27 cellular contexts compared by ENCODE assay signal in genomic region chr22:36818010-36818642, GRCh38. TPM values are rescaled to one million over a fixed set of nuclear protein-coding genes. Genes with fewer than 3 reads are reported as not detected.
DNase-seq lines count a peak whose midpoint lies in the region; FAIRE-seq and TF ChIP-seq lines count a peak whose summit lies in the region.
"Had no signal": no experiment of that assay in that cellular context is flagged by ENCODE, and none has a peak within 500 bp of the region (broad histone marks: within the 10 kb centered on the region; RNA-seq: fewer than 3 reads in every experiment).

No MANE protein-coding gene starts in this region.

- H3K4me1 ChIP-seq in CD8-positive, alpha-beta memory T cell (ENCODE audit: insufficient read depth, low read length) = peaks cover 5% of the 10 kb centered on the region

- no peak overlapping the region for H3K4me3 Mint-ChIP-seq in CD8-positive, alpha-beta memory T cell
- H3K4me3 Mint-ChIP-seq: activated CD8-positive, alpha-beta T cell treated with anti-CD3 and anti-CD28 coated beads, Interleukin-2, amount 10 ng/mL, durations not matched to agents 7 days and 5 days; HFFc6 had no signal

- no peak overlapping the region for H3K4me3 ChIP-seq in epithelial cell of esophagus (ENCODE audit: low read length)
- H3K4me3 ChIP-seq in CD8-positive, alpha-beta memory T cell (ENCODE audit: low read length) = no peak overlapping the region
- H3K4me3 ChIP-seq: PC-9 had no signal

- no peak for TF ChIP-seq CTCF in epithelial cell of esophagus (IDR thresholded peaks at IDR 0.05; ENCODE audit: insufficient read depth, low read depth, low read length, missing control alignments)

- no peaks in the 10 kb centered on the region for H3K36me3 Mint-ChIP-seq in CD8-positive, alpha-beta memory T cell
- H3K36me3 Mint-ChIP-seq: naive B cell, T-cell had no signal

- peaks cover 34% of the 10 kb centered on the region for H3K27me3 ChIP-seq in CD8-positive, alpha-beta memory T cell (ENCODE audit: insufficient read depth, low read length, poor library complexity, severe bottlenecking)

- no peak overlapping the region for H3K27ac ChIP-seq in CD8-positive, alpha-beta memory T cell (ENCODE audit: low read depth, low read length)
- H3K27ac ChIP-seq: BLaER1 treated with 17β-estradiol and CSF1 and Interleukin-3, amounts not matched to agents 10 nM and 100 nM; brain microvascular endothelial cell; KMS-11; PC-9 had no signal

- H3K9me3 Mint-ChIP-seq in CD8-positive, alpha-beta memory T cell = no peaks in the 10 kb centered on the region
- H3K9me3 Mint-ChIP-seq: HFFc6, T-cell had no signal

- H3K4me1 Mint-ChIP-seq in CD8-positive, alpha-beta memory T cell = peaks cover 0 to 11% (median 2%) of the 10 kb centered on the region in 3 donors

- POLR2A ChIA-PET in CD8-positive, alpha-beta memory T cell (lab: Charles Lee) = interaction anchor here (0.6 kb wide), 1 partner anchor 68 kb away, joined by 6 read pairs; no protein-coding TSS in a partner anchor

- peak; percentile 31 for DNase-seq in activated effector memory CD4-positive, alpha-beta T cell treated with anti-CD3 and anti-CD28 coated beads, Interleukin-2, amount 50 U/mL, for 16 hours
- DNase-seq in activated effector memory CD4-positive, alpha-beta T cell treated with Interleukin-2 at 50 U/mL for 16 hours = no peak
- DNase-seq in RPMI7951 (ENCODE audit: low read depth) (peak; percentile 26), epithelial cell of esophagus (ENCODE audit: low read depth) (peak; percentile 42), urothelium cell line (ENCODE audit: low spot score) (peak; percentile 75), NCI-H146 (lab: John Stamatoyannopoulos, UW) (no peak), NCI-H345 (lab: John Stamatoyannopoulos, UW) (no peak)
- DNase-seq in CD8-positive, alpha-beta memory T cell = no peak
- DNase-seq: activated CD8-positive, alpha-beta T cell treated with anti-CD3 and anti-CD28 coated beads, Interleukin-2, amount 10 ng/mL, durations not matched to agents 7 days and 5 days; activated gamma-delta T cell treated with Interleukin-2 at 50 U/mL for 16 hours; activated T-cell treated with anti-CD3 and anti-CD28 coated beads for 4 hours; brain microvascular endothelial cell; effector memory CD4-positive, alpha-beta T cell; foreskin melanocyte; HFFc6; mesenchymal stem cell; naive B cell; NCI-H187 treated with DMSO at 0.1 percent for 48 hours; substantia nigra; T-cell had no signal

- peak; percentile 48 for FAIRE-seq in urothelium cell line (lab: Jason Lieb, UNC)
- FAIRE-seq: HTR-8/SVneo had no signal

- no peak overlapping the region for H3K27ac Mint-ChIP-seq in CD8-positive, alpha-beta memory T cell
- H3K27ac Mint-ChIP-seq: activated CD8-positive, alpha-beta T cell treated with anti-CD3 and anti-CD28 coated beads, Interleukin-2, amount 10 ng/mL, durations not matched to agents 7 days and 5 days; HFFc6; naive B cell had no signal

- peaks cover 37 to 80% of the 10 kb centered on the region in 2 donors for H3K27me3 Mint-ChIP-seq in CD8-positive, alpha-beta memory T cell

- H3K36me3 ChIP-seq in CD8-positive, alpha-beta memory T cell (ENCODE audit: insufficient read depth, low read length) = no peaks in the 10 kb centered on the region
- H3K36me3 ChIP-seq: BLaER1 treated with 17β-estradiol and CSF1 and Interleukin-3, amounts not matched to agents 10 nM and 100 nM; brain microvascular endothelial cell had no signal

- CTCF ChIA-PET in CD8-positive, alpha-beta memory T cell (lab: Charles Lee) = no interaction called here

- H3K9me3 ChIP-seq in CD8-positive, alpha-beta memory T cell (ENCODE audit: low read length) = no peaks in the 10 kb centered on the region
- H3K9me3 ChIP-seq: BLaER1 treated with 17β-estradiol and CSF1 and Interleukin-3, amounts not matched to agents 10 nM and 100 nM had no signal

RNA-seq across cellular contexts. Expression of gene PVALB, which starts 1.3 kb away (rescaled TPM):
- not detected in 2 replicates for total RNA-seq in RPMI7951 (2014; rRNA removed; shearing (Covaris generic))
- not detected for total RNA-seq in CD8-positive, alpha-beta memory T cell
- polyA plus RNA-seq in CD8-positive, alpha-beta memory T cell = not detected
- total RNA-seq: activated CD8-positive, alpha-beta T cell treated with anti-CD3 and anti-CD28 coated beads, Interleukin-2, amount 10 ng/mL, durations not matched to agents 7 days and 5 days; esophagus mucosa; HFFc6; osteoblast; PC-9; renal cortical epithelial cell; T-cell had no signal

RNA-seq across cellular contexts. Expression of gene IFT27, which starts 42.2 kb away (rescaled TPM):
- total RNA-seq in RPMI7951 (2014; rRNA removed; shearing (Covaris generic)) = 7.6 and 10.3 TPM in 2 replicates
- total RNA-seq in CD8-positive, alpha-beta memory T cell = 10 to 100 TPM; 24.9 to 26.5 TPM
- polyA plus RNA-seq in CD8-positive, alpha-beta memory T cell = 9.7 TPM

RNA-seq across cellular contexts. Expression of gene NCF4, which starts 42.7 kb away (rescaled TPM):
- total RNA-seq in RPMI7951 (2014; rRNA removed; shearing (Covaris generic)) = not detected in 2 replicates
- 1 to 10 TPM; 5.1 to 6.8 TPM for total RNA-seq in CD8-positive, alpha-beta memory T cell
- polyA plus RNA-seq in CD8-positive, alpha-beta memory T cell = 6.6 TPM
- total RNA-seq: HFFc6, renal cortical epithelial cell had no signal

Comparison
In these comparisons a context has a peak if more than half of its experiments do, and no peak if none do; other contexts are left out.
1. DNase-seq: peak in activated effector memory CD4-positive, alpha-beta T cell treated with anti-CD3 and anti-CD28 coated beads, Interleukin-2, amount 50 U/mL, for 16 hours (single experiment), RPMI7951 (single experiment), epithelial cell of esophagus (single experiment) and urothelium cell line (single experiment); none in activated effector memory CD4-positive, alpha-beta T cell treated with Interleukin-2 at 50 U/mL for 16 hours (single experiment), CD8-positive, alpha-beta memory T cell (0 of 5), NCI-H146 (single experiment) and NCI-H345 (single experiment).